Comparison of ENCODE assay signal across 8 cellular contexts in the genomic region with DNA sequence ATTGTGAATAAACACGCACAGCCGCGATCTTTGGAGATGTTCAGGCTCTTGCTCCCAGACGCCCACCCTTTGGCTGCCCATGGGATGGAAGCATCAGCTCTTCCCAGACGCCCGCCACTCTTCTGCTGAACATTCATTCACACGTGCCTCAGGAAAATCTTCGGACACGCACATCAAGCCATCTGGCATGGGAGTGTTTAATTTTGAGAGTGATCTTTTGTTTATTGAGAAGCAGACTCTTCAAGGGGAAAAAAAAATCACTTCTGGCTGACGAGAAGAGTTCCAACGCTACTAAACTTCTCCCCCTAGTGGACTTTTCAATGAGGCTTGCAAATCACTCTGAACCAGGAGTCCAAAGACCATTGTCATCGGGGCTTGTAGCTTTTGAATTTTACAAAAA.
DNase-seq lines count a peak whose midpoint lies in the region; ATAC-seq, FAIRE-seq and TF ChIP-seq lines count a peak whose summit lies in the region.

No MANE protein-coding gene starts in this region.

- no peak for TF ChIP-seq POLR2A in H1 (IDR thresholded peaks at IDR 0.05; ENCODE audit: control extremely low read depth in 1 of 2, low read depth in 2 of 2, low read length in 2 of 2)

- no peak overlapping the region for H3K4me3 ChIP-seq in H1 (ENCODE audit: extremely low read depth in 1 of 4, insufficient read depth in 2 of 4, low read depth in 3 of 4, low read length in 4 of 4)
- H3K4me3 ChIP-seq in psoas muscle, result no peak overlapping the region

- FAIRE-seq in H1 (lab: Jason Lieb, UNC), result peak; percentile 65

- H3K36me3 ChIP-seq in H1 (ENCODE audit: control insufficient read depth in 2 of 4, insufficient read depth in 4 of 4, low read length in 3 of 4) (no peaks in the 10 kb centered on the region), psoas muscle (ENCODE audit: insufficient read depth in 1 of 2, low read depth in 1 of 2) (no peaks in the 10 kb centered on the region)

- no peaks in the 10 kb centered on the region for H3K9me3 ChIP-seq in H1 (ENCODE audit: insufficient read depth in 2 of 2, low read depth in 1 of 2, low read length in 1 of 2)
- no peaks in the 10 kb centered on the region for H3K9me3 ChIP-seq in psoas muscle

- DNase-seq in DMS 273 (lab: John Stamatoyannopoulos, UW; ENCODE audit: unreplicated experiment) (peak; percentile 70), DMS 273 treated with DMSO at 0.1 percent for 48 hours (lab: John Stamatoyannopoulos, UW) (no peak), NCI-H748 (lab: John Stamatoyannopoulos, UW; ENCODE audit: unreplicated experiment) (peak; percentile 69), H1 (ENCODE audit: low read depth in 1 of 2, low spot score in 2 of 2) (peak in 1 of 2 experiments; percentile 49), psoas muscle (no peak)
- no peak for DNase-seq in stimulated activated naive CD8-positive, alpha-beta T cell treated with anti-CD3 and anti-CD28 coated beads, Interleukin-15, Interleukin-2, amounts not matched to agents 100 U/mL and 50 U/mL, for 24 hours

- peak in 2 of 3 experiments; percentile 58 to 60; a peak in 3 of 4 replicates for TF ChIP-seq CTCF in H1 (IDR thresholded peaks at IDR 0.05; ENCODE audit: control extremely low read depth in 1 of 3, insufficient read depth in 1 of 3, low read depth in 1 of 3, low read length in 3 of 3)
- TF ChIP-seq CTCF in psoas muscle (IDR thresholded peaks at IDR 0.05), result peak; percentile 38

- H4K5ac ChIP-seq in H1 (ENCODE audit: insufficient read length, low read depth, low read length), result no peak overlapping the region

- no peak overlapping the region for H3K18ac ChIP-seq in H1 (ENCODE audit: extremely low read depth, low read length)

- no peaks in the 10 kb centered on the region for H3K79me1 ChIP-seq in H1 (ENCODE audit: low read depth, low read length)

- no peak overlapping the region for H4K91ac ChIP-seq in H1 (replicated peaks; ENCODE audit: insufficient read length, low read length)

- no peak for ATAC-seq in psoas muscle
- no peak for ATAC-seq in stimulated activated naive CD8-positive, alpha-beta T cell treated with anti-CD3 and anti-CD28 coated beads, Interleukin-15, Interleukin-2, amounts not matched to agents 100 U/mL and 50 U/mL, for 24 hours
- no peak for ATAC-seq in HG03108 (IDR thresholded peaks at IDR 0.05; ENCODE audit: unreplicated experiment)
- no peak for ATAC-seq in HG02885 (IDR thresholded peaks at IDR 0.05; ENCODE audit: poor library complexity, unreplicated experiment)

- intact Hi-C loops in psoas muscle (cut with DNase I), result loop anchor here in 1 of 2 donors (5.0 kb wide), 1 partner anchor 423 kb away; no protein-coding TSS in a partner anchor

- no peak overlapping the region for H3K4ac ChIP-seq in H1 (replicated peaks; ENCODE audit: insufficient read length, low read depth, low read length)

- no peaks in the 10 kb centered on the region for H3K79me2 ChIP-seq in H1 (ENCODE audit: control insufficient read depth in 1 of 2, insufficient read depth in 2 of 2, low read length in 2 of 2)

- CTCF ChIA-PET in H1 (lab: Charles Lee; ENCODE audit: partially characterized antibody), result interaction anchor here (0.6 to 4.1 kb wide), 40 partner anchors 11 to 1723 kb away, joined by 3 to 48 read pairs (median 4); no protein-coding TSS in a partner anchor

- no peaks in the 10 kb centered on the region for H3K23me2 ChIP-seq in H1 (ENCODE audit: low read depth, low read length)

- no peak overlapping the region for H2AK5ac ChIP-seq in H1 (ENCODE audit: low read depth, low read length)

- H4K20me1 ChIP-seq in H1 (replicated peaks in 1 of 2; ENCODE audit: control insufficient read depth in 1 of 2, insufficient read depth in 2 of 2, low read length in 2 of 2), result no peaks in the 10 kb centered on the region

- no peak overlapping the region for H4K8ac ChIP-seq in H1 (ENCODE audit: extremely low read depth, insufficient read depth, low read length)

- no peak overlapping the region for H3K9ac ChIP-seq in H1 (replicated peaks in 1 of 4; ENCODE audit: extremely low read depth in 1 of 4, low read depth in 3 of 4, low read length in 3 of 4)

- no peak overlapping the region for H2BK15ac ChIP-seq in H1 (ENCODE audit: low read length)

- no peak overlapping the region for H3K23ac ChIP-seq in H1 (ENCODE audit: insufficient read length)

- no peak overlapping the region for H2BK12ac ChIP-seq in H1 (ENCODE audit: low read depth, low read length)

- 73% methylated on average over 12 of the region's 12 CpGs; no CpG with 5 or more reads in 1 of the 2 experiments for WGBS in H1 (ENCODE audit: extremely low coverage in 1 of 2, insufficient coverage in 1 of 2, insufficient read length in 1 of 2, insufficient replicate concordance in 2 of 2, low coverage in 1 of 2, low lambda C conversion rate in 2 of 2, missing lambda C conversion rate in 1 of 2), 2 experiments
- WGBS in psoas muscle, 3 donors, result 4 to 6% (median 5%) methylated on average over 12 of the region's 12 CpGs

- peak overlapping the region; percentile 91 for H2AFZ ChIP-seq in H1 (ENCODE audit: low read length)

- no peak overlapping the region for H2BK5ac ChIP-seq in H1 (ENCODE audit: low read depth, low read length)

- no peak overlapping the region for H3K56ac ChIP-seq in H1 (replicated peaks; ENCODE audit: insufficient read length, low read depth, low read length)

- no peak overlapping the region for H3K4me2 ChIP-seq in H1 (ENCODE audit: insufficient read depth in 1 of 2, low read depth in 2 of 2, low read length in 2 of 2)

- H2BK120ac ChIP-seq in H1 (replicated peaks; ENCODE audit: low read depth, low read length), result no peak overlapping the region

- no peak for TF ChIP-seq EP300 in H1 (IDR thresholded peaks at IDR 0.05; ENCODE audit: borderline replicate concordance in 1 of 2, low read depth in 2 of 2, low read length in 2 of 2)

- no peak overlapping the region for H3K14ac ChIP-seq in H1 (ENCODE audit: insufficient read length)

- H3K4me1 ChIP-seq in H1 (replicated peaks in 1 of 4; ENCODE audit: control insufficient read depth in 3 of 4, insufficient read depth in 4 of 4, low read length in 3 of 4) (no peaks in the 10 kb centered on the region), psoas muscle (no peaks in the 10 kb centered on the region)

- H3K27ac ChIP-seq in H1 (ENCODE audit: low read depth, low read length) (no peak overlapping the region), psoas muscle (no peak overlapping the region)

- H3K27me3 ChIP-seq in H1 (replicated peaks in 1 of 4; ENCODE audit: control insufficient read depth in 3 of 4, extremely low read depth in 1 of 4, insufficient read depth in 3 of 4, low read length in 3 of 4) (no peaks in the 10 kb centered on the region), psoas muscle (ENCODE audit: insufficient read depth in 3 of 3, low read length in 2 of 3) (no peaks in the 10 kb centered on the region)

- POLR2A ChIA-PET in H1 (lab: Charles Lee; ENCODE audit: partially characterized antibody), result no interaction called here

- peak; percentile 66 to 73 for TF ChIP-seq RAD21 in H1 (IDR thresholded peaks at IDR 0.05 in 1 of 2, conservative IDR thresholded peaks at IDR 0.05 in 1 of 2; ENCODE audit: low read depth in 2 of 2, low read length in 2 of 2)

- no peak overlapping the region for H2BK20ac ChIP-seq in H1 (ENCODE audit: low read length)

TF ChIP-seq in H1, 55 proteins besides CTCF, POLR2A, EP300 and RAD21:
- TF ChIP-seq TBP (IDR thresholded peaks at IDR 0.05; ENCODE audit: low read depth, low read length) (no peak), EGR1 (IDR thresholded peaks at IDR 0.05; ENCODE audit: borderline replicate concordance, low read depth, low read length) (no peak)

Comparison
In these comparisons a context has a peak if more than half of its experiments do, and no peak if none do; other contexts are left out.
1. DNase-seq: peak in DMS 273 (single experiment) and NCI-H748 (single experiment); none in DMS 273 treated with DMSO at 0.1 percent for 48 hours (single experiment), psoas muscle (0 of 2) and stimulated activated naive CD8-positive, alpha-beta T cell treated with anti-CD3 and anti-CD28 coated beads, Interleukin-15, Interleukin-2, amounts not matched to agents 100 U/mL and 50 U/mL, for 24 hours (single experiment).